8 cellular contexts compared by ENCODE assay signal in genomic region chr1:42952353-42953001, GRCh38. TPM values are rescaled to one million over a fixed set of nuclear protein-coding genes. Genes with fewer than 3 reads are reported as not detected.
DNase-seq lines count a peak whose midpoint lies in the region; ATAC-seq and TF ChIP-seq lines count a peak whose summit lies in the region.

No MANE protein-coding gene starts in this region.

- peaks cover 87% of the 10 kb centered on the region for H3K4me1 Mint-ChIP-seq in stimulated activated memory B cell treated with anti-CD40 and anti-IgM and Interleukin-4, amounts not matched to agents 10 μg/mL and 1 μg/mL and 100 μg/mL, for 72 hours

- H3K27me3 Mint-ChIP-seq in stimulated activated memory B cell treated with anti-CD40 and anti-IgM and Interleukin-4, amounts not matched to agents 10 μg/mL and 1 μg/mL and 100 μg/mL, for 72 hours: no peaks in the 10 kb centered on the region

- H3K4me2 ChIP-seq in IMR-90 (ENCODE audit: low read depth, low read length): peak overlapping the region; percentile 10
- no peak overlapping the region for H3K4me2 ChIP-seq in GM23248 (ENCODE audit: unreplicated experiment)

- POLR2A ChIA-PET in IMR-90 (lab: Charles Lee; ENCODE audit: unreplicated experiment): interaction anchor here (0.7 to 1.0 kb wide), 2 partner anchors 112 to 335 kb away, joined by 3 to 4 read pairs; no protein-coding TSS in a partner anchor

- dilution Hi-C loops in IMR-90 (cut with HindIII; ENCODE audit: low sequenced_read_pairs, unreplicated experiment): no loop called here

- H4K20me1 ChIP-seq in IMR-90 (ENCODE audit: insufficient read depth, low read length) (peaks cover 87% of the 10 kb centered on the region), GM23248 (ENCODE audit: insufficient read depth) (no peaks in the 10 kb centered on the region)

- H3K27ac ChIP-seq in heart right ventricle (peak overlapping the region in 6 of 10 donors; percentile 6 to 72 (median 32)), right cardiac atrium (ENCODE audit: low read length) (no peak overlapping the region), IMR-90 (ENCODE audit: insufficient read depth, low read length) (peak overlapping the region; percentile 51; the same call in 1 of the 2 replicates), caudate nucleus (ENCODE audit: low read depth, low read length) (peak overlapping the region; percentile 94), GM23248 (no peak overlapping the region)

- H3K9me3 Mint-ChIP-seq in stimulated activated memory B cell treated with anti-CD40 and anti-IgM and Interleukin-4, amounts not matched to agents 10 μg/mL and 1 μg/mL and 100 μg/mL, for 72 hours: no peaks in the 10 kb centered on the region

- TF ChIP-seq RAD21 in IMR-90 (IDR thresholded peaks at IDR 0.05; ENCODE audit: low read length): no peak

- peak overlapping the region; percentile 44; the same call in 1 of the 2 replicates for H4K91ac ChIP-seq in IMR-90 (ENCODE audit: insufficient read depth, low read depth, low read length)

- H3K4me3 ChIP-seq in heart right ventricle: no peak overlapping the region
- H3K4me3 ChIP-seq in right cardiac atrium (ENCODE audit: low read length): no peak overlapping the region
- H3K4me3 ChIP-seq in IMR-90 (ENCODE audit: insufficient read depth, low read depth, low read length): no peak overlapping the region
- no peak overlapping the region for H3K4me3 ChIP-seq in GM23248

- H3K27me3 ChIP-seq in heart right ventricle (peaks cover 0 to 3% (median 0%) of the 10 kb centered on the region in 7 donors), right cardiac atrium (ENCODE audit: control insufficient read depth, insufficient read depth) (no peaks in the 10 kb centered on the region), IMR-90 (ENCODE audit: control insufficient read depth, insufficient read depth, low read length) (no peaks in the 10 kb centered on the region), GM23248 (replicated peaks; ENCODE audit: insufficient read depth) (no peaks in the 10 kb centered on the region)

- H3K4me1 ChIP-seq in heart right ventricle (peaks cover 11 to 74% (median 40%) of the 10 kb centered on the region in 9 donors), right cardiac atrium (ENCODE audit: control insufficient read depth, insufficient read depth, low read length) (peaks cover 10% of the 10 kb centered on the region), IMR-90 (ENCODE audit: control insufficient read depth, insufficient read depth, low read length) (peaks cover 47% of the 10 kb centered on the region), GM23248 (ENCODE audit: insufficient read depth) (peaks cover 46% of the 10 kb centered on the region)

- H3K79me1 ChIP-seq in IMR-90 (ENCODE audit: low read depth in 1 of 2, low read length in 2 of 2): peaks cover 0 to 52% of the 10 kb centered on the region in 2 experiments; a peak in 3 of 4 replicates

- H2AFZ ChIP-seq in IMR-90 (replicated peaks; ENCODE audit: low read length, poor library complexity) (peak overlapping the region; percentile 29), GM23248 (no peak overlapping the region)

- TF ChIP-seq POLR2A in IMR-90 (IDR thresholded peaks at IDR 0.05; ENCODE audit: low read depth, low read length): no peak

- in situ Hi-C loops in IMR-90 (cut with MboI; ENCODE audit: low sequenced_read_pairs) (no loop called here), GM23248 (cut with MboI) (no loop called here)

- TF ChIP-seq CTCF in heart right ventricle (IDR thresholded peaks at IDR 0.05) (no peak), IMR-90 (conservative IDR thresholded peaks at IDR 0.05; ENCODE audit: low read depth, low read length) (no peak)

- ATAC-seq in heart right ventricle (peak in 1 of 8 donors; percentile 20), right cardiac atrium (no peak), IMR-90 (ENCODE audit: low read depth) (peak; percentile 15)
- peak; percentile 93 for ATAC-seq in stimulated activated memory B cell treated with anti-CD40 and anti-IgM and Interleukin-4, amounts not matched to agents 10 μg/mL and 1 μg/mL and 100 μg/mL, for 72 hours

- H3K14ac ChIP-seq in IMR-90 (replicated peaks; ENCODE audit: low read depth, low read length): peak overlapping the region; percentile 84; the same call in 1 of the 2 replicates

- 80 to 90% methylated on average over 10 of the region's 10 CpGs for WGBS in heart right ventricle, 2 donors
- 86% methylated on average over 10 of the region's 10 CpGs for WGBS in right cardiac atrium
- 90% methylated on average over 5 of the region's 10 CpGs; no CpG with 5 or more reads in 1 of the 2 experiments for WGBS in IMR-90 (ENCODE audit: extremely low coverage in 2 of 2, insufficient read length in 1 of 2), 2 experiments
- WGBS in GM23248 (ENCODE audit: low coverage in 1 of 2, low lambda C conversion rate in 2 of 2, missing lambda C conversion rate in 2 of 2), 2 experiments: 91 to 94% methylated on average over 10 of the region's 10 CpGs

- peak overlapping the region; percentile 99 for H3K27ac Mint-ChIP-seq in stimulated activated memory B cell treated with anti-CD40 and anti-IgM and Interleukin-4, amounts not matched to agents 10 μg/mL and 1 μg/mL and 100 μg/mL, for 72 hours

- H2BK120ac ChIP-seq in IMR-90 (ENCODE audit: low read depth, low read length): peak overlapping the region; percentile 67

- no peaks in the 10 kb centered on the region for H3K9me2 ChIP-seq in GM23248 (ENCODE audit: insufficient read depth)

- H3K9me1 ChIP-seq in IMR-90 (ENCODE audit: insufficient read depth, low read length): peaks cover 38% of the 10 kb centered on the region

- no peak overlapping the region for H3K18ac ChIP-seq in IMR-90 (ENCODE audit: low read depth, low read length)

- H2BK5ac ChIP-seq in IMR-90 (ENCODE audit: low read depth, low read length, poor library complexity, severe bottlenecking): peak overlapping the region; percentile 71

- intact Hi-C loops in heart right ventricle (cut with DNase I) (no loop called here), right cardiac atrium (cut with DNase I) (no loop called here), IMR-90 (cut with micrococcal nuclease) (no loop called here)

- H4K5ac ChIP-seq in IMR-90 (ENCODE audit: low read depth, low read length): no peak overlapping the region

- H3K56ac ChIP-seq in IMR-90 (ENCODE audit: extremely low read depth, insufficient read depth, low read length): no peak overlapping the region

- H2BK20ac ChIP-seq in IMR-90 (ENCODE audit: low read depth, low read length): peak overlapping the region; percentile 43; the same call in 1 of the 2 replicates

- peak overlapping the region in 1 of 2 experiments; percentile 23; a peak in 3 of 4 replicates for H4K8ac ChIP-seq in IMR-90 (ENCODE audit: low read depth in 2 of 2, low read length in 2 of 2)

- peaks cover 52% of the 10 kb centered on the region for H3K36me3 Mint-ChIP-seq in stimulated activated memory B cell treated with anti-CD40 and anti-IgM and Interleukin-4, amounts not matched to agents 10 μg/mL and 1 μg/mL and 100 μg/mL, for 72 hours

- H3K4ac ChIP-seq in IMR-90 (ENCODE audit: low read depth, low read length): peak overlapping the region; percentile 84

- peak overlapping the region; percentile 43; the same call in 1 of the 3 replicates for H2BK15ac ChIP-seq in IMR-90 (ENCODE audit: low read depth, low read length)

- H3K79me2 ChIP-seq in GM23248 (ENCODE audit: insufficient read depth): peaks cover 100% of the 10 kb centered on the region

- H3K4me3 Mint-ChIP-seq in stimulated activated memory B cell treated with anti-CD40 and anti-IgM and Interleukin-4, amounts not matched to agents 10 μg/mL and 1 μg/mL and 100 μg/mL, for 72 hours: peak overlapping the region; percentile 69

- no TSS peak for BruUV-seq in IMR-90 (replicated peaks; lab: Mats Ljungman, UMichigan)

- H3K36me3 ChIP-seq in heart right ventricle (peaks cover 0 to 10% (median 0%) of the 10 kb centered on the region in 9 donors), IMR-90 (ENCODE audit: control insufficient read depth, insufficient read depth, low read length) (peaks cover 48% of the 10 kb centered on the region), GM23248 (ENCODE audit: low read depth) (0 out of 2 replicates have a peak, but pooled peaks cover 8% of the 10 kb centered on the region)

- H3F3A ChIP-seq in GM23248 (ENCODE audit: insufficient read depth): peaks cover 20% of the 10 kb centered on the region

- H2AK9ac ChIP-seq in IMR-90 (replicated peaks; ENCODE audit: low read depth, low read length, poor library complexity): peak overlapping the region; percentile 76

- DNase-seq in heart right ventricle: no peak
- no peak for DNase-seq in right cardiac atrium
- DNase-seq in IMR-90: no peak
- DNase-seq in caudate nucleus (lab: John Stamatoyannopoulos, UW): no peak
- DNase-seq in GM23248: no peak
- no peak for DNase-seq in SIG-M5 treated with dmso at 0.1 percent for 504 hours (lab: John Stamatoyannopoulos, UW; ENCODE audit: unreplicated experiment)
- no peak for DNase-seq in NCI-H1105 (lab: John Stamatoyannopoulos, UW)

- peak overlapping the region; percentile 46 for H3K9ac ChIP-seq in IMR-90 (ENCODE audit: low read depth, low read length)
- H3K9ac ChIP-seq in GM23248: no peak overlapping the region

- CTCF ChIA-PET in IMR-90 (lab: Yijun Ruan, JAX): interaction anchor here (0.8 to 1.4 kb wide), 2 partner anchors 28 to 121 kb away, joined by 3 to 4 read pairs; no protein-coding TSS in a partner anchor

- peak overlapping the region; percentile 84 for H3K23ac ChIP-seq in IMR-90 (ENCODE audit: low read depth, low read length)

- peak overlapping the region; percentile 76 for H2AK5ac ChIP-seq in IMR-90 (ENCODE audit: low read depth, low read length)

- H3K9me3 ChIP-seq in heart right ventricle (no peaks in the 10 kb centered on the region), right cardiac atrium (ENCODE audit: control insufficient read depth, low read length) (no peaks in the 10 kb centered on the region), IMR-90 (ENCODE audit: control insufficient read depth, insufficient read depth, low read length) (no peaks in the 10 kb centered on the region), GM23248 (ENCODE audit: low read depth) (no peaks in the 10 kb centered on the region)

TF ChIP-seq in IMR-90, 13 proteins besides CTCF, POLR2A, EP300 and RAD21:
- no peak for TF ChIP-seq MAFK (IDR thresholded peaks at IDR 0.05; ENCODE audit: low read depth, low read length)
- TF ChIP-seq MAZ (IDR thresholded peaks at IDR 0.05; ENCODE audit: borderline replicate concordance, low read depth, low read length): peak; percentile 20; the same call in 1 of the 2 replicates

RNA-seq across cellular contexts. Expression of gene SLC2A1, which starts 6.2 kb away (rescaled TPM):
- total RNA-seq in heart right ventricle (10 to 100 TPM in 9 of 10 donors, 1 to 10 TPM in 1; 8.2 to 63.7 (median 28.9) TPM), right cardiac atrium (10 to 100 TPM in 3 of 4 donors, 1 to 10 TPM in 1; 8.1 to 25.7 (median 15.2) TPM), IMR-90 (2012; rRNA removed) (203 and 395 TPM in 2 replicates)
- polyA plus RNA-seq in heart right ventricle (10 to 100 TPM in 1 of 2 donors, 1 to 10 TPM in 1; 6.7 to 98.7 TPM), right cardiac atrium (9.1 TPM), IMR-90 (2012; rRNA removed) (200 and 208 TPM in 2 replicates), GM23248 (2016; fragmentation: Nextera tagmentation; extraction: Ambion mirVana) (142 and 143 TPM in 2 replicates)
- 557 and 944 TPM in 2 replicates for polyA plus RNA-seq in IMR-90 (2012; cell fraction: cytosol; rRNA removed)
- 202 and 690 TPM in 2 replicates for polyA plus RNA-seq in IMR-90 (2012; cell fraction: nucleus; rRNA removed; ENCODE audit: low replicate concordance)
- total RNA-seq in GM23248 (2014; rRNA removed; shearing (Covaris generic)): 315 and 361 TPM in 2 replicates

Comparison
In these comparisons a context has a peak if more than half of its experiments do, and no peak if none do; other contexts are left out.
1. H3K27ac ChIP-seq: peak in heart right ventricle (6 of 10), IMR-90 (single experiment) and caudate nucleus (single experiment); none in right cardiac atrium (single experiment) and GM23248 (single experiment).
2. ATAC-seq: peak in IMR-90 (single experiment) and stimulated activated memory B cell treated with anti-CD40 and anti-IgM and Interleukin-4, amounts not matched to agents 10 μg/mL and 1 μg/mL and 100 μg/mL, for 72 hours (single experiment); none in right cardiac atrium (0 of 2).